ENCODE assay signal across 8 cellular contexts in genomic region chr9:96344458-96345180, GRCh38. TPM values are rescaled to one million over a fixed set of nuclear protein-coding genes. Genes with fewer than 3 reads are reported as not detected.
DNase-seq lines count a peak whose midpoint lies in the region; ATAC-seq, FAIRE-seq and TF ChIP-seq lines count a peak whose summit lies in the region.

No MANE protein-coding gene starts in this region.

- H4K20me1 ChIP-seq in astrocyte (ENCODE audit: insufficient read depth, low read length) = no peaks in the 10 kb centered on the region

- H3K27me3 Mint-ChIP-seq in astrocyte (ENCODE audit: low read depth, unreplicated experiment) = no peaks in the 10 kb centered on the region

- H3K36me3 Mint-ChIP-seq in astrocyte (ENCODE audit: low read depth, unreplicated experiment) = peaks cover 13% of the 10 kb centered on the region

- H3K9me3 Mint-ChIP-seq in astrocyte (ENCODE audit: unreplicated experiment) = peaks cover 3% of the 10 kb centered on the region

- H3K4me1 Mint-ChIP-seq in astrocyte (ENCODE audit: low read depth, unreplicated experiment) = peaks cover 19% of the 10 kb centered on the region

- intact Hi-C loops in stomach (cut with DNase I; ENCODE audit: low total_unique reads) = no loop called here

- H3K4me3 Mint-ChIP-seq in astrocyte (ENCODE audit: unreplicated experiment) = no peak overlapping the region

- H3K4me3 ChIP-seq in astrocyte (ENCODE audit: insufficient read depth, low read depth, low read length) (peak overlapping the region; percentile 2), stomach (no peak overlapping the region)

- no peak overlapping the region for H3K9ac ChIP-seq in astrocyte (ENCODE audit: low read length)

- no peak for ATAC-seq in HG03108 (IDR thresholded peaks at IDR 0.05; ENCODE audit: unreplicated experiment)

- H3K27ac Mint-ChIP-seq in astrocyte (ENCODE audit: unreplicated experiment) = no peak overlapping the region

- peak overlapping the region; percentile 42 for H3K4me2 ChIP-seq in astrocyte (ENCODE audit: low read length)

- H3K36me3 ChIP-seq in astrocyte (ENCODE audit: insufficient read depth, low read length) (no peaks in the 10 kb centered on the region), stomach (peaks cover 12 to 38% (median 28%) of the 10 kb centered on the region in 4 donors)

- H3K79me2 ChIP-seq in astrocyte (ENCODE audit: insufficient read depth, low read length) = no peaks in the 10 kb centered on the region

- DNase-seq in CD1c-positive myeloid dendritic cell (ENCODE audit: extremely low spot score) (peak; percentile 35), NCI-H146 (lab: John Stamatoyannopoulos, UW) (peak; percentile 60), astrocyte (ENCODE audit: low read depth) (peak; percentile 96), hippocampal formation (lab: John Stamatoyannopoulos, UW) (peak; percentile 80), stomach (no peak), NCI-H526 treated with DMSO at 0.1 percent for 48 hours (lab: John Stamatoyannopoulos, UW) (no peak)
- no peak for DNase-seq in activated CD4-positive, alpha-beta T cell treated with anti-CD3 and anti-CD28 coated beads, Interleukin-2, amount 50 U/mL, for 48 hours

- peaks cover 10% of the 10 kb centered on the region for H3K4me1 ChIP-seq in astrocyte (ENCODE audit: insufficient read depth, low read length)
- H3K4me1 ChIP-seq in stomach = peaks cover 15 to 46% (median 20%) of the 10 kb centered on the region in 4 donors

- TF ChIP-seq EP300 in stomach (IDR thresholded peaks at IDR 0.05) = no peak

- TF ChIP-seq CTCF in astrocyte (IDR thresholded peaks at IDR 0.05; ENCODE audit: insufficient read depth, low read depth, low read length) (no peak), stomach (IDR thresholded peaks at IDR 0.05) (no peak)

- no peak for FAIRE-seq in astrocyte (lab: Jason Lieb, UNC)

- WGBS in stomach, 5 donors = 38 to 52% (median 44%) methylated on average over 6 of the region's 6 CpGs

- no peak overlapping the region for H2AFZ ChIP-seq in astrocyte (ENCODE audit: low read depth, low read length)

- H3K27ac ChIP-seq in astrocyte (ENCODE audit: low read depth, low read length) = peak overlapping the region; percentile 47
- H3K27ac ChIP-seq in stomach = peak overlapping the region in 4 of 5 donors; percentile 52 to 73 (median 58)

- TF ChIP-seq POLR2A in stomach (IDR thresholded peaks at IDR 0.05) = no peak

- H3K9me3 ChIP-seq in astrocyte (ENCODE audit: insufficient read depth, low read depth, low read length) (peaks cover 3% of the 10 kb centered on the region), stomach (peaks cover 0 to 5% (median 0%) of the 10 kb centered on the region in 4 donors)

- no peaks in the 10 kb centered on the region for H3K27me3 ChIP-seq in astrocyte (ENCODE audit: insufficient read depth, low read length)
- no peaks in the 10 kb centered on the region for H3K27me3 ChIP-seq in stomach

RNA-seq across cellular contexts. Expression of gene SLC35D2, which starts 38.9 kb away (rescaled TPM):
- total RNA-seq in astrocyte (36.6 and 37.3 TPM in 2 replicates), stomach (10 to 100 TPM; 13.8 to 43.3 (median 20.7) TPM)
- 10 to 100 TPM; 21.5 to 42.0 (median 23.3) TPM for polyA plus RNA-seq in stomach

RNA-seq across cellular contexts. Expression of gene HSD17B3, which starts 42.6 kb away (rescaled TPM):
- total RNA-seq in astrocyte (0.26 TPM in 1 of 2 replicates, not detected in the other), stomach (under 1 TPM in 1 of 5 donors, not detected in 4; 0.55 TPM)
- 1 to 10 TPM; 1.1 to 4.6 (median 3.0) TPM for polyA plus RNA-seq in stomach

Comparison
In these comparisons a context has a peak if more than half of its experiments do, and no peak if none do; other contexts are left out.
1. DNase-seq: peak in CD1c-positive myeloid dendritic cell (single experiment), NCI-H146 (single experiment), astrocyte (single experiment) and hippocampal formation (2 of 2); none in stomach (single experiment), NCI-H526 treated with DMSO at 0.1 percent for 48 hours (single experiment) and activated CD4-positive, alpha-beta T cell treated with anti-CD3 and anti-CD28 coated beads, Interleukin-2, amount 50 U/mL, for 48 hours (0 of 2).